In the genomic region with DNA sequence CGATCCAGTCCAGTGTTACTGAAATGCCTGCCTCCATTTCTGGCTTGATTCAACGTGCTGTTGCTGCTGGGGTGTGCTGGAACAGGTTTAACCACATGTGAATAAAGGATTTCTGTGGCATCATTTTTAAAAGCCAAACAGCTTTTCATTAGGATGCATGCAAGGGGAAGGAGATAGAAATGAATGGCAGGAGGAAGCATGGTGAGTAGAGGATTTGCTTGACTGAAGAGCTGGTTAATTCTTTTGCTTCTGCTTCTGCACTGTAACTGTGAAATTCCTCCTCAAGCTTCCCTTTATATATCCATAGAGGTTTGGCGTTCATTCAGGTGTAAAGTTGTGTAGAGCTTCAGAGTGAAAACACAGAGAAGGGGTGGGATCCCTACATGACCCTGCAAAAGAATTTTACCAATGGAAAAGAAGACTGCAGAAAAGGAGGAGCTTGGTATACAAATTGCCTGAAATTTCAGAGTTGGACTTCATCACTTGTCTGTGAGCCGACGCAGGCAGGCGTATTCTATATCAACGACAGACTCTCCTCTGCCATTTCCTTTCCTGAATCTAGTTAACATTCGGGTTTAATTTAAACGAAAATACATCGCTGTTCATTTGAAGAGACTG, we compare ENCODE assay signal across 10 cellular contexts. TPM values are rescaled to one million over a fixed set of nuclear protein-coding genes. Genes with fewer than 3 reads are reported as not detected.
DNase-seq lines count a peak whose midpoint lies in the region; ATAC-seq, FAIRE-seq and TF ChIP-seq lines count a peak whose summit lies in the region.
"Had no signal": no experiment of that assay in that cellular context is flagged by ENCODE, and none has a peak within 500 bp of the region (broad histone marks: within the 10 kb centered on the region; RNA-seq: fewer than 3 reads in every experiment).

A gene with protein sequence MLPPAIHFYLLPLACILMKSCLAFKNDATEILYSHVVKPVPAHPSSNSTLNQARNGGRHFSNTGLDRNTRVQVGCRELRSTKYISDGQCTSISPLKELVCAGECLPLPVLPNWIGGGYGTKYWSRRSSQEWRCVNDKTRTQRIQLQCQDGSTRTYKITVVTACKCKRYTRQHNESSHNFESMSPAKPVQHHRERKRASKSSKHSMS (minus strand): TSS at position 270 of the 618 bp plus-strand sequence. CDS start 70 bp downstream, at position 200.

- H3K27ac ChIP-seq in right lobe of liver: no peak within 1 kb of the TSS
- H3K27ac ChIP-seq in HepG2 (ENCODE audit: extremely low read length, insufficient read depth, low read length): no peak within 1 kb of the TSS
- H3K27ac ChIP-seq in mesenchymal stem cell (ENCODE audit: low read length, poor library complexity, severe bottlenecking): peak within 1 kb of the TSS; percentile 7
- H3K27ac ChIP-seq: BLaER1 had no signal

- H3K14ac ChIP-seq in mesenchymal stem cell (ENCODE audit: low read length in 2 of 2): no peak within 1 kb of the TSS

- H2BK15ac ChIP-seq in mesenchymal stem cell (ENCODE audit: low read depth, poor library complexity, severe bottlenecking): no peak within 1 kb of the TSS

- H2AFZ ChIP-seq in HepG2 (ENCODE audit: low read length): no peak within 1 kb of the TSS
- H2AFZ ChIP-seq in mesenchymal stem cell (ENCODE audit: low read depth, low read length): no peak within 1 kb of the TSS

- H4K8ac ChIP-seq in mesenchymal stem cell (ENCODE audit: low read length): no peak within 1 kb of the TSS

- H4K91ac ChIP-seq in mesenchymal stem cell (ENCODE audit: low read length): no peak within 1 kb of the TSS

- in situ Hi-C loops in HepG2 (cut with HindIII; ENCODE audit: extremely low pct_ligation_motif_present, low pct_unique_long_range_greater_than_20kb): no loop called here

- CTCF ChIA-PET in HepG2 (lab: Yijun Ruan, JAX; ENCODE audit: low intra/inter-chr PET ratio, low total read pairs): no interaction called here

- FAIRE-seq in HepG2 (lab: Jason Lieb, UNC): no peak

- H3K18ac ChIP-seq in mesenchymal stem cell (ENCODE audit: low read depth in 1 of 2, low read length in 2 of 2): no peak within 1 kb of the TSS

- no peak within 1 kb of the TSS for H2BK120ac ChIP-seq in mesenchymal stem cell (ENCODE audit: low read depth, low read length)

- H3K4me3 ChIP-seq in right lobe of liver: no peak within 1 kb of the TSS
- H3K4me3 ChIP-seq in HepG2 (replicated peaks in 1 of 3; ENCODE audit: insufficient read depth in 1 of 3, low read depth in 2 of 3, low read length in 3 of 3): no peak within 1 kb of the TSS
- H3K4me3 ChIP-seq in choroid plexus epithelial cell (ENCODE audit: low read depth, low read length): peak within 1 kb of the TSS; percentile 17
- H3K4me3 ChIP-seq in mesenchymal stem cell (ENCODE audit: insufficient read depth in 1 of 2, low read depth in 1 of 2, low read length in 2 of 2): peak within 1 kb of the TSS in 1 of 2 experiments; percentile 56
- H3K4me3 ChIP-seq: BLaER1 had no signal

- H2BK5ac ChIP-seq in mesenchymal stem cell (ENCODE audit: low read depth, low read length, poor library complexity, severe bottlenecking): no peak within 1 kb of the TSS

- H3K79me2 ChIP-seq in HepG2 (ENCODE audit: insufficient read depth, low read length): no peaks in the 10 kb centered on the region

- H3K4me1 ChIP-seq in right lobe of liver (no peaks in the 10 kb centered on the region), HepG2 (ENCODE audit: insufficient read depth, low read length) (no peaks in the 10 kb centered on the region), mesenchymal stem cell (ENCODE audit: control insufficient read depth, insufficient read depth, low read depth, low read length) (peaks cover 4% of the 10 kb centered on the region)
- H3K4me1 ChIP-seq: BLaER1 had no signal

- H3K27me3 ChIP-seq in right lobe of liver (peaks cover 0 to 8% of the 10 kb centered on the region in 2 donors), HepG2 (ENCODE audit: control insufficient read depth in 1 of 2, insufficient read depth in 2 of 2, low read length in 2 of 2) (no peaks in the 10 kb centered on the region), mesenchymal stem cell (ENCODE audit: control insufficient read depth in 1 of 2, insufficient read depth in 1 of 2, low read length in 2 of 2) (no peaks in the 10 kb centered on the region)
- H3K27me3 ChIP-seq: BLaER1 had no signal

- TF ChIP-seq POLR2A in right lobe of liver (IDR thresholded peaks at IDR 0.05) (no peak), HepG2 (IDR thresholded peaks at IDR 0.05; ENCODE audit: insufficient read depth in 1 of 2, low read depth in 2 of 2, low read length in 2 of 2) (no peak)

- no peak for DNase-seq in right lobe of liver
- no peak for DNase-seq in HepG2 (ENCODE audit: low spot score)
- DNase-seq in choroid plexus epithelial cell (ENCODE audit: low read depth): peak; percentile 28
- no peak for DNase-seq in mesenchymal stem cell
- DNase-seq in activated naive CD4-positive, alpha-beta T cell treated with Interleukin-2 at 50 U/mL for 16 hours: no peak

- BruUV-seq in HepG2 (replicated peaks; lab: Mats Ljungman, UMichigan): no TSS peak

- no peaks in the 10 kb centered on the region for H3K79me1 ChIP-seq in mesenchymal stem cell (replicated peaks; ENCODE audit: low read length, poor library complexity, severe bottlenecking)

- H3K4me2 ChIP-seq in HepG2 (ENCODE audit: low read depth, low read length): no peak within 1 kb of the TSS
- H3K4me2 ChIP-seq in mesenchymal stem cell (ENCODE audit: low read length, poor library complexity, severe bottlenecking): peak within 1 kb of the TSS; percentile 34
- H3K4me2 ChIP-seq: BLaER1 had no signal

- intact Hi-C loops in right lobe of liver (cut with DNase I) (no loop called here), HepG2 (cut with micrococcal nuclease; ENCODE audit: unreplicated experiment) (no loop called here)

- H3K9me3 ChIP-seq in right lobe of liver: no peaks in the 10 kb centered on the region
- H3K9me3 ChIP-seq in HepG2 (ENCODE audit: low read length): no peaks in the 10 kb centered on the region
- H3K9me3 ChIP-seq in mesenchymal stem cell (ENCODE audit: control insufficient read depth, low read length): no peaks in the 10 kb centered on the region
- H3K9me3 ChIP-seq: BLaER1 had no signal

- H3K9ac ChIP-seq in HepG2 (ENCODE audit: insufficient read depth, low read depth, low read length): no peak within 1 kb of the TSS
- peak within 1 kb of the TSS; percentile 66 for H3K9ac ChIP-seq in mesenchymal stem cell (ENCODE audit: low read length)
- H3K9ac ChIP-seq: BLaER1 had no signal

- POLR2A ChIA-PET in HepG2 (lab: Yijun Ruan, JAX): no interaction called here

- no peak within 1 kb of the TSS for H3K23ac ChIP-seq in mesenchymal stem cell (ENCODE audit: low read length in 2 of 2)

- TF ChIP-seq CTCF in right lobe of liver (IDR thresholded peaks at IDR 0.05) (no peak), HepG2 (CRISPR knock-in tag; IDR thresholded peaks at IDR 0.05) (no peak), choroid plexus epithelial cell (conservative IDR thresholded peaks at IDR 0.05; ENCODE audit: low read depth, low read length) (no peak)

- no peak within 1 kb of the TSS for H2BK12ac ChIP-seq in mesenchymal stem cell (ENCODE audit: low read length in 2 of 2)

- peak in 3 of 4 donors; percentile 32 to 70 (median 63) for ATAC-seq in right lobe of liver
- ATAC-seq in HepG2: no peak
- no peak for ATAC-seq in GM19452 (IDR thresholded peaks at IDR 0.05; ENCODE audit: unreplicated experiment)
- no peak for ATAC-seq in GM18511 (IDR thresholded peaks at IDR 0.05; ENCODE audit: unreplicated experiment)
- ATAC-seq in GM18909 (IDR thresholded peaks at IDR 0.05; ENCODE audit: poor library complexity, unreplicated experiment): no peak

- no peak within 1 kb of the TSS for H3K4ac ChIP-seq in mesenchymal stem cell (ENCODE audit: low read depth in 1 of 2, low read length in 2 of 2)

- 9% methylated on average over 10 of the region's 10 CpGs for WGBS in right lobe of liver (ENCODE audit: insufficient coverage, low coverage, low lambda C conversion rate, missing lambda C conversion rate)
- WGBS in HepG2 (ENCODE audit: low lambda C conversion rate): 5% methylated on average over 10 of the region's 10 CpGs
- WGBS in mesenchymal stem cell: 65% methylated on average over 10 of the region's 10 CpGs

- H2AK5ac ChIP-seq in mesenchymal stem cell (ENCODE audit: low read length, severe bottlenecking): no peak within 1 kb of the TSS

- TF ChIP-seq EP300 in HepG2 (IDR thresholded peaks at IDR 0.05; ENCODE audit: low read depth in 2 of 2, low read length in 2 of 2) (no peak), HepG2 (CRISPR knock-in tag; IDR thresholded peaks at IDR 0.05; ENCODE audit: borderline replicate concordance) (no peak)

- no peak for TF ChIP-seq RAD21 in HepG2 (CRISPR knock-in tag; IDR thresholded peaks at IDR 0.05)

- H3K36me3 ChIP-seq in right lobe of liver (no peaks in the 10 kb centered on the region), HepG2 (replicated peaks in 1 of 2; ENCODE audit: control insufficient read depth in 1 of 2, insufficient read depth in 2 of 2, low read length in 2 of 2) (no peaks in the 10 kb centered on the region), mesenchymal stem cell (ENCODE audit: control insufficient read depth in 1 of 2, insufficient read depth in 2 of 2, low read depth in 1 of 2, low read length in 2 of 2) (no peaks in the 10 kb centered on the region)
- H3K36me3 ChIP-seq: BLaER1 had no signal

- no peaks in the 10 kb centered on the region for H4K20me1 ChIP-seq in HepG2 (ENCODE audit: insufficient read depth, low read length)
- H4K20me1 ChIP-seq: BLaER1 had no signal

RNA-seq across cellular contexts. Expression of the gene that starts here (rescaled TPM):
- total RNA-seq in right lobe of liver: not detected
- total RNA-seq in HepG2 (2016; rRNA removed; fragmentation: Illumina TruSeq; extraction: Trizol): not detected in 2 replicates
- total RNA-seq in HepG2 (2016; cell fraction: cytosol; rRNA removed; fragmentation: Illumina TruSeq; extraction: Trizol; ENCODE audit: low read depth): not detected in 2 replicates
- total RNA-seq in HepG2 (2016; cell fraction: insoluble cytoplasmic fraction; rRNA removed; fragmentation: Illumina TruSeq; extraction: Trizol): not detected in 2 replicates
- not detected in 2 replicates for total RNA-seq in HepG2 (2016; cell fraction: membrane; rRNA removed; fragmentation: Illumina TruSeq; extraction: Trizol)
- total RNA-seq in HepG2 (2016; cell fraction: nucleus; rRNA removed; fragmentation: Illumina TruSeq; extraction: Trizol): not detected in 2 replicates
- polyA plus RNA-seq in HepG2 (2011; rRNA removed): not detected in 2 replicates
- polyA plus RNA-seq in HepG2 (2011; cell fraction: cytosol; rRNA removed): not detected in 2 replicates
- not detected in 2 replicates for polyA plus RNA-seq in HepG2 (2011; cell fraction: nucleus; rRNA removed)
- not detected in 2 replicates for polyA plus RNA-seq in HepG2 (2012)
- not detected in 2 replicates for polyA plus RNA-seq in HepG2 (2016; cell fraction: cytosol; fragmentation: Illumina TruSeq; extraction: Trizol; ENCODE audit: low read depth)
- polyA plus RNA-seq in HepG2 (2016; cell fraction: insoluble cytoplasmic fraction; fragmentation: Illumina TruSeq; extraction: Trizol; ENCODE audit: low read depth): not detected in 2 replicates
- polyA plus RNA-seq in HepG2 (2016; cell fraction: membrane; fragmentation: Illumina TruSeq; extraction: Trizol; ENCODE audit: low read depth): not detected in 2 replicates
- polyA plus RNA-seq in HepG2 (2016; cell fraction: nucleus; fragmentation: Illumina TruSeq; extraction: Trizol; ENCODE audit: insufficient read depth, low read depth): not detected in 2 replicates
- polyA minus RNA-seq in HepG2 (2011; rRNA and poly(A)+ RNA removed; ENCODE audit: low replicate concordance): not detected in 2 replicates
- polyA minus RNA-seq in HepG2 (2011; cell fraction: cytosol; rRNA and poly(A)+ RNA removed): not detected in 2 replicates
- not detected in 2 replicates for polyA minus RNA-seq in HepG2 (2011; cell fraction: nucleus; rRNA and poly(A)+ RNA removed)
- not detected for polyA plus RNA-seq in mesenchymal stem cell (2013, experiment 1 of 2)
- polyA plus RNA-seq in mesenchymal stem cell (2013, experiment 2 of 2): not detected
- total RNA-seq: HT1080 had no signal

Comparison
In these comparisons a context has a peak if more than half of its experiments do, and no peak if none do; other contexts are left out.
1. Peak in ATAC-seq in right lobe of liver; RNA of the gene not detected or under 1 TPM.